16 cellular contexts compared by ENCODE assay signal in genomic region chr7:114356133-114356532, GRCh38. TPM values are rescaled to one million over a fixed set of nuclear protein-coding genes. Genes with fewer than 3 reads are reported as not detected.
DNase-seq lines count a peak whose midpoint lies in the region; ATAC-seq and TF ChIP-seq lines count a peak whose summit lies in the region.
"Had no signal": no experiment of that assay in that cellular context is flagged by ENCODE, and none has a peak within 500 bp of the region (broad histone marks: within the 10 kb centered on the region; RNA-seq: fewer than 3 reads in every experiment).

No MANE protein-coding gene starts in this region.

- no peak overlapping the region for H3K9ac ChIP-seq in PC-3 (ENCODE audit: low read length)

- H3K27ac ChIP-seq in PC-3 (ENCODE audit: low read length): no peak overlapping the region
- H3K27ac ChIP-seq in CD4-positive, alpha-beta memory T cell (ENCODE audit: low read depth, low read length): no peak overlapping the region

- H3K4me3 Mint-ChIP-seq in CD4-positive, alpha-beta memory T cell: no peak overlapping the region
- H3K4me3 Mint-ChIP-seq: CD4-positive, CD25-positive, alpha-beta regulatory T cell; GM23338 had no signal

- POLR2A ChIA-PET in PC-3 (lab: Charles Lee; ENCODE audit: unreplicated experiment): no interaction called here
- POLR2A ChIA-PET in CD4-positive, alpha-beta memory T cell (lab: Charles Lee; ENCODE audit: partially characterized antibody): no interaction called here

- no peaks in the 10 kb centered on the region for H3K4me1 Mint-ChIP-seq in CD4-positive, alpha-beta memory T cell
- H3K4me1 Mint-ChIP-seq: CD4-positive, CD25-positive, alpha-beta regulatory T cell; GM23338 had no signal

- DNase-seq in Daoy (ENCODE audit: low read depth) (peak; percentile 10), PC-3 (peak; percentile 9), epithelial cell of esophagus (ENCODE audit: low read depth) (peak; percentile 57), kidney tubule cell (ENCODE audit: low spot score) (peak; percentile 26), erythroblast (lab: John Stamatoyannopoulos, UW) (no peak)
- no peak for DNase-seq in NK-92 treated with Interleukin-12 subunit alpha and Interleukin-12 subunit beta, amount 100 ng/mL, for 24 hours (lab: John Stamatoyannopoulos, UW)
- DNase-seq in CD4-positive, alpha-beta memory T cell: no peak
- DNase-seq: BE2C; CD4-positive, CD25-positive, alpha-beta regulatory T cell; DMS53; NCI-H1105 treated with DMSO at 0.1 percent for 48 hours; NCI-H1694 treated with DMSO at 0.1 percent for 48 hours; NCI-H510A treated with DMSO at 0.1 percent for 48 hours had no signal

- peaks cover 0 to 2% (median 0%) of the 10 kb centered on the region in 8 donors for H3K9me3 Mint-ChIP-seq in CD4-positive, alpha-beta memory T cell

- no peak for TF ChIP-seq CTCF in PC-3 (conservative IDR thresholded peaks at IDR 0.05; ENCODE audit: low read depth, low read length)
- TF ChIP-seq CTCF in epithelial cell of esophagus (IDR thresholded peaks at IDR 0.05; ENCODE audit: insufficient read depth, low read depth, low read length, missing control alignments): no peak

- H4K20me1 ChIP-seq in PC-3 (ENCODE audit: low read length): no peaks in the 10 kb centered on the region

- H3K4me3 ChIP-seq in PC-3 (ENCODE audit: low read length) (no peak overlapping the region), epithelial cell of esophagus (ENCODE audit: low read length) (no peak overlapping the region)
- no peak overlapping the region for H3K4me3 ChIP-seq in CD4-positive, alpha-beta memory T cell (ENCODE audit: low read length in 2 of 2)
- H3K4me3 ChIP-seq: GM23338, K562 had no signal

- no peaks in the 10 kb centered on the region for H3K27me3 Mint-ChIP-seq in CD4-positive, alpha-beta memory T cell
- H3K27me3 Mint-ChIP-seq: CD4-positive, CD25-positive, alpha-beta regulatory T cell had no signal

- CTCF ChIA-PET in PC-3 (lab: Charles Lee): no interaction called here
- CTCF ChIA-PET in CD4-positive, alpha-beta memory T cell (lab: Charles Lee; ENCODE audit: partially characterized antibody): no interaction called here

- intact Hi-C loops in PC-3 (cut with micrococcal nuclease): no loop called here
- intact Hi-C loops in CD4-positive, alpha-beta memory T cell (cut with micrococcal nuclease): no loop called here

- no peak overlapping the region for H3K4me2 ChIP-seq in PC-3 (ENCODE audit: low read length)
- H3K4me2 ChIP-seq: GM23338 had no signal

- no peak for TF ChIP-seq POLR2A in erythroblast (IDR thresholded peaks at IDR 0.05; ENCODE audit: low read length)

- no peaks in the 10 kb centered on the region for H3K9me2 ChIP-seq in PC-3 (replicated peaks; ENCODE audit: low read length)

- H3K27me3 ChIP-seq in PC-3 (ENCODE audit: low read length): no peaks in the 10 kb centered on the region
- H3K27me3 ChIP-seq in CD4-positive, alpha-beta memory T cell (ENCODE audit: insufficient read depth, low read length): no peaks in the 10 kb centered on the region
- H3K27me3 ChIP-seq: BE2C had no signal

- peak; percentile 51 for ATAC-seq in PC-3
- ATAC-seq in HG03135 (IDR thresholded peaks at IDR 0.05; ENCODE audit: unreplicated experiment): no peak
- ATAC-seq: GM23338, K562 had no signal

- H3K9me3 ChIP-seq in PC-3 (ENCODE audit: low read length): no peaks in the 10 kb centered on the region
- H3K9me3 ChIP-seq in CD4-positive, alpha-beta memory T cell (ENCODE audit: control insufficient read depth in 1 of 2, low read length in 2 of 2): no peaks in the 10 kb centered on the region
- H3K9me3 ChIP-seq: BE2C had no signal

- H3K4me1 ChIP-seq in PC-3 (ENCODE audit: insufficient read depth, low read length): no peaks in the 10 kb centered on the region
- H3K4me1 ChIP-seq in CD4-positive, alpha-beta memory T cell (ENCODE audit: insufficient read depth, low read length): no peaks in the 10 kb centered on the region
- H3K4me1 ChIP-seq: BE2C had no signal

- no peak overlapping the region for H3K27ac Mint-ChIP-seq in CD4-positive, alpha-beta memory T cell
- H3K27ac Mint-ChIP-seq: CD4-positive, CD25-positive, alpha-beta regulatory T cell; GM23338 had no signal

- no peaks in the 10 kb centered on the region for H3K79me2 ChIP-seq in PC-3 (ENCODE audit: low read length)

- H3F3A ChIP-seq in PC-3 (ENCODE audit: low read length, unreplicated experiment): no peaks in the 10 kb centered on the region

- BruUV-seq in PC-3 (replicated peaks; lab: Mats Ljungman, UMichigan): no TSS peak

- H3K36me3 ChIP-seq in PC-3 (ENCODE audit: low read depth, low read length): no peaks in the 10 kb centered on the region
- H3K36me3 ChIP-seq in CD4-positive, alpha-beta memory T cell (ENCODE audit: insufficient read depth, low read length): no peaks in the 10 kb centered on the region
- H3K36me3 ChIP-seq: BE2C had no signal

- H2AFZ ChIP-seq in PC-3 (ENCODE audit: low read length): no peak overlapping the region
- H2AFZ ChIP-seq: GM23338 had no signal

- no peaks in the 10 kb centered on the region for H3K36me3 Mint-ChIP-seq in CD4-positive, alpha-beta memory T cell
- H3K36me3 Mint-ChIP-seq: CD4-positive, CD25-positive, alpha-beta regulatory T cell had no signal

RNA-seq across cellular contexts. Expression of gene FOXP2, which starts 58.5 kb away (rescaled TPM):
- total RNA-seq in Daoy (2014; rRNA removed; shearing (Covaris generic)): 0.09 and 1.7 TPM in 2 replicates
- not detected in 2 replicates for total RNA-seq in PC-3 (2014; rRNA removed)
- total RNA-seq in CD4-positive, alpha-beta memory T cell: not detected
- polyA plus RNA-seq in CD4-positive, alpha-beta memory T cell: not detected
- total RNA-seq: CD4-positive, CD25-positive, alpha-beta regulatory T cell; K562 had no signal
- polyA plus RNA-seq: CD4-positive, CD25-positive, alpha-beta regulatory T cell; K562 had no signal

Comparison
In these comparisons a context has a peak if more than half of its experiments do, and no peak if none do; other contexts are left out.
1. DNase-seq: peak in Daoy (single experiment), PC-3 (single experiment), epithelial cell of esophagus (single experiment) and kidney tubule cell (single experiment); none in NK-92 treated with Interleukin-12 subunit alpha and Interleukin-12 subunit beta, amount 100 ng/mL, for 24 hours (single experiment), CD4-positive, alpha-beta memory T cell (0 of 5) and erythroblast (0 of 2).